21 cellular contexts compared by ENCODE assay signal in genomic region chr14:79971330-79971729, GRCh38.
DNase-seq lines count a peak whose midpoint lies in the region; ATAC-seq, FAIRE-seq and TF ChIP-seq lines count a peak whose summit lies in the region.
"Had no signal": no experiment of that assay in that cellular context is flagged by ENCODE, and none has a peak within 500 bp of the region (broad histone marks: within the 10 kb centered on the region; RNA-seq: fewer than 3 reads in every experiment).

No MANE protein-coding gene starts in this region.

- ATAC-seq in mucosa of descending colon (peak; percentile 49), GM21528 (IDR thresholded peaks at IDR 0.05; ENCODE audit: low FRiP score, unreplicated experiment) (no peak)
- ATAC-seq: effector memory CD8-positive, alpha-beta T cell had no signal

- no peaks in the 10 kb centered on the region for H3K9me3 ChIP-seq in mucosa of descending colon
- H3K9me3 ChIP-seq in CD4-positive, alpha-beta memory T cell (ENCODE audit: control insufficient read depth in 1 of 2, low read length in 2 of 2), result peaks cover 0 to 4% of the 10 kb centered on the region in 2 donors
- H3K9me3 ChIP-seq: Caco-2, neutrophil, SJCRH30, tibial artery had no signal

- TF ChIP-seq CTCF in epithelial cell of esophagus (IDR thresholded peaks at IDR 0.05; ENCODE audit: insufficient read depth, low read depth, low read length, missing control alignments) (no peak), mucosa of descending colon (IDR thresholded peaks at IDR 0.05) (no peak), nephron progenitor cell (IDR thresholded peaks at IDR 0.05) (no peak)

- DNase-seq in AG08396 (ENCODE audit: low spot score), result peak; percentile 6
- peak; percentile 3 for DNase-seq in HTR-8/SVneo (ENCODE audit: insufficient read length, low spot score)
- DNase-seq in epithelial cell of esophagus (ENCODE audit: low read depth), result peak; percentile 19
- DNase-seq in mucosa of descending colon, result no peak
- DNase-seq in CD4-positive, alpha-beta memory T cell, result no peak
- DNase-seq in nephron progenitor cell, result no peak
- no peak for DNase-seq in SIG-M5 (lab: John Stamatoyannopoulos, UW)
- DNase-seq: activated CD4-positive, alpha-beta T cell treated with anti-CD3 and anti-CD28 coated beads, Interleukin-2, amount 50 U/mL, for 1 hour; Caco-2; caudate nucleus; effector memory CD8-positive, alpha-beta T cell; GF-D8; SJCRH30; stimulated activated CD4-positive, alpha-beta T cell treated with anti-CD3 and anti-CD28 coated beads, Interleukin-4, amount 100 ng/mL, for 24 hours had no signal

- no peaks in the 10 kb centered on the region for H3K27me3 ChIP-seq in CD4-positive, alpha-beta memory T cell (ENCODE audit: insufficient read depth, low read length)
- H3K27me3 ChIP-seq: neutrophil, SJCRH30, tibial artery had no signal

- H3K27me3 Mint-ChIP-seq in CD4-positive, alpha-beta memory T cell, result no peaks in the 10 kb centered on the region
- H3K27me3 Mint-ChIP-seq in nephron progenitor cell (ENCODE audit: low read depth, poor library complexity), result no peaks in the 10 kb centered on the region
- H3K27me3 Mint-ChIP-seq: activated naive CD4-positive, alpha-beta T cell treated with anti-CD3 and anti-CD28 coated beads, Interleukin-2, amount 50 U/mL, for 24 hours; effector memory CD8-positive, alpha-beta T cell had no signal

- H3K9me3 Mint-ChIP-seq in CD4-positive, alpha-beta memory T cell, result peaks cover 0 to 18% (median 7%) of the 10 kb centered on the region in 8 donors
- H3K9me3 Mint-ChIP-seq in nephron progenitor cell, result no peaks in the 10 kb centered on the region

- no peak for FAIRE-seq in HTR-8/SVneo (lab: Jason Lieb, UNC)
- FAIRE-seq: islet of Langerhans had no signal

- no peaks in the 10 kb centered on the region for H3K4me1 Mint-ChIP-seq in CD4-positive, alpha-beta memory T cell
- H3K4me1 Mint-ChIP-seq in nephron progenitor cell, result no peaks in the 10 kb centered on the region
- H3K4me1 Mint-ChIP-seq: activated naive CD4-positive, alpha-beta T cell treated with anti-CD3 and anti-CD28 coated beads, Interleukin-2, amount 50 U/mL, for 24 hours had no signal

- no peaks in the 10 kb centered on the region for H3K36me3 ChIP-seq in mucosa of descending colon (ENCODE audit: low read depth)
- H3K36me3 ChIP-seq in CD4-positive, alpha-beta memory T cell (ENCODE audit: insufficient read depth, low read length), result no peaks in the 10 kb centered on the region
- H3K36me3 ChIP-seq: neutrophil, SJCRH30, tibial artery had no signal

- POLR2A ChIA-PET in CD4-positive, alpha-beta memory T cell (lab: Charles Lee; ENCODE audit: partially characterized antibody), result no interaction called here

- H3K4me1 ChIP-seq in mucosa of descending colon (ENCODE audit: low read depth), result no peaks in the 10 kb centered on the region
- H3K4me1 ChIP-seq in CD4-positive, alpha-beta memory T cell (ENCODE audit: insufficient read depth, low read length), result no peaks in the 10 kb centered on the region
- H3K4me1 ChIP-seq: Caco-2, SJCRH30 had no signal

- no peak overlapping the region for H3K4me3 ChIP-seq in epithelial cell of esophagus (ENCODE audit: low read length)
- H3K4me3 ChIP-seq in mucosa of descending colon, result no peak overlapping the region
- H3K4me3 ChIP-seq in CD4-positive, alpha-beta memory T cell (ENCODE audit: low read length in 2 of 2), result no peak overlapping the region
- H3K4me3 ChIP-seq: SJCRH30, tibial artery had no signal

- H3K27ac ChIP-seq in CD4-positive, alpha-beta memory T cell (ENCODE audit: low read depth, low read length), result no peak overlapping the region
- H3K27ac ChIP-seq: HL-60, KMS-11, neutrophil, SJCRH30, tibial artery had no signal

- CTCF ChIA-PET in CD4-positive, alpha-beta memory T cell (lab: Charles Lee; ENCODE audit: partially characterized antibody), result interaction anchor here (0.7 to 0.9 kb wide), 3 partner anchors 15 to 33 kb away, joined by 3 read pairs; no protein-coding TSS in a partner anchor

- H3K4me3 Mint-ChIP-seq in CD4-positive, alpha-beta memory T cell, result no peak overlapping the region
- H3K4me3 Mint-ChIP-seq in nephron progenitor cell, result no peak overlapping the region
- H3K4me3 Mint-ChIP-seq: activated naive CD4-positive, alpha-beta T cell treated with anti-CD3 and anti-CD28 coated beads, Interleukin-2, amount 50 U/mL, for 24 hours; effector memory CD8-positive, alpha-beta T cell had no signal

- intact Hi-C loops in mucosa of descending colon (cut with DNase I, micrococcal nuclease), result no loop called here
- intact Hi-C loops in CD4-positive, alpha-beta memory T cell (cut with micrococcal nuclease), result no loop called here

- no peak overlapping the region for H3K27ac Mint-ChIP-seq in CD4-positive, alpha-beta memory T cell
- no peak overlapping the region for H3K27ac Mint-ChIP-seq in nephron progenitor cell
- H3K27ac Mint-ChIP-seq: activated naive CD4-positive, alpha-beta T cell treated with anti-CD3 and anti-CD28 coated beads, Interleukin-2, amount 50 U/mL, for 24 hours; effector memory CD8-positive, alpha-beta T cell had no signal

- no peaks in the 10 kb centered on the region for H3K36me3 Mint-ChIP-seq in CD4-positive, alpha-beta memory T cell
- H3K36me3 Mint-ChIP-seq in nephron progenitor cell (ENCODE audit: low read depth), result no peaks in the 10 kb centered on the region
- H3K36me3 Mint-ChIP-seq: activated naive CD4-positive, alpha-beta T cell treated with anti-CD3 and anti-CD28 coated beads, Interleukin-2, amount 50 U/mL, for 24 hours had no signal

Comparison
In these comparisons a context has a peak if more than half of its experiments do, and no peak if none do; other contexts are left out.
1. DNase-seq: peak in AG08396 (single experiment), HTR-8/SVneo (single experiment) and epithelial cell of esophagus (single experiment); none in mucosa of descending colon (0 of 3), CD4-positive, alpha-beta memory T cell (0 of 5), nephron progenitor cell (single experiment) and SIG-M5 (single experiment).